ENCODE assay signal across 7 cellular contexts in the genomic region with DNA sequence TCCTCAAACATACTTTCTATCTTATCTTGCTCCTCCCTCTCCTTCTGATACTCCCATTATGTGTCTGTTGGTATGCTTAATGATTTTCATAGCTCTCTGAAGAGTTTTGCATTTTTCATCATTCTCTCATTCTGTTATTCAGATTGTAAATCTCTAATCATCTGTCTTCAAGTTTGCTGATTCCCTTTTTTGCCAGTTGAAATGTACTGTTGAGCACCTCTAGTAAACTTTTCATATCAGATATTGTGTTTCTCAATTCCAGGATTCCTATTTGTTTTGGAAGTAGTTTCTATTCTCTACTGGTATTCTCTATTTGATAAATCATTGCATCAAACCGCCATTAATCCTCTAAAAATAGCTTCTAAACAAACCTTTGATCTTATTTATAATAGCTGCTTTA.
"Had no signal": no experiment of that assay in that cellular context is flagged by ENCODE, and none has a peak within 500 bp of the region (broad histone marks: within the 10 kb centered on the region; RNA-seq: fewer than 3 reads in every experiment).

No MANE protein-coding gene starts in this region.

- ATAC-seq: K562 had no signal

- H3K9ac ChIP-seq: KMS-11 had no signal

- H3K27ac ChIP-seq: HL-60, KMS-11 had no signal

- H3K4me3 ChIP-seq: K562 had no signal

- H3K4me2 ChIP-seq: KMS-11 had no signal

- FAIRE-seq: HTR-8/SVneo, K562 had no signal

- DNase-seq: IMR-90, KBM-7, KG1 had no signal
